In the genomic region with DNA sequence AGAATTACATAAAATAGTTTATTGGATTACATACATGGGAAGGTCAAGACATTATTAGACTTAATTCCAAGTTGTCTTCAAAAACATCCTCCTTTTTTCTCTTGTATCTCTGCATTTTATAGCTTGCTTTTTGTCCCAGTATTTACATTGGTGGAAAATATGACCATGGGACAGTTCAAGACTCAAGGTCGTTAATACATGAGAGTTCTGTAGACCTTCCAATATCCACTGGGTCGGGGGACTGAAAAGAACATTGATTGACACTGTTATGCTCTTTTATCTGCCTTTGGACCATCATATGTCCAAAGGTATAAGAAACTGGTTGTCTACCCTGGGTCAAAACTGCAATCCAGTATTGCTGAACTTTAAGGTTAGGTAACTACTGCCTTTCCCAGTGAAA, we compare ENCODE assay signal across 1 cellular context.
TF ChIP-seq lines count a peak whose summit lies in the region.

No MANE protein-coding gene starts in this region.

TF ChIP-seq in HepG2, 621 proteins besides CTCF, POLR2A, EP300 and RAD21 (continued from another document):
- TF ChIP-seq, protein P1, sequence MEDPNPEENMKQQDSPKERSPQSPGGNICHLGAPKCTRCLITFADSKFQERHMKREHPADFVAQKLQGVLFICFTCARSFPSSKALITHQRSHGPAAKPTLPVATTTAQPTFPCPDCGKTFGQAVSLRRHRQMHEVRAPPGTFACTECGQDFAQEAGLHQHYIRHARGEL (CRISPR knock-in tag; IDR thresholded peaks at IDR 0.05): no peak
- no peak for TF ChIP-seq ZNF253 (CRISPR knock-in tag; IDR thresholded peaks at IDR 0.05; ENCODE audit: borderline replicate concordance)
- TF ChIP-seq, protein P2, sequence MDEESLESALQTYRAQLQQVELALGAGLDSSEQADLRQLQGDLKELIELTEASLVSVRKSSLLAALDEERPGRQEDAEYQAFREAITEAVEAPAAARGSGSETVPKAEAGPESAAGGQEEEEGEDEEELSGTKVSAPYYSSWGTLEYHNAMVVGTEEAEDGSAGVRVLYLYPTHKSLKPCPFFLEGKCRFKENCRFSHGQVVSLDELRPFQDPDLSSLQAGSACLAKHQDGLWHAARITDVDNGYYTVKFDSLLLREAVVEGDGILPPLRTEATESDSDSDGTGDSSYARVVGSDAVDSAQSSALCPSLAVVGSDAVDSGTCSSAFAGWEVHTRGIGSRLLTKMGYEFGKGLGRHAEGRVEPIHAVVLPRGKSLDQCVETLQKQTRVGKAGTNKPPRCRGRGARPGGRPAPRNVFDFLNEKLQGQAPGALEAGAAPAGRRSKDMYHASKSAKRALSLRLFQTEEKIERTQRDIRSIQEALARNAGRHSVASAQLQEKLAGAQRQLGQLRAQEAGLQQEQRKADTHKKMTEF (CRISPR knock-in tag; IDR thresholded peaks at IDR 0.05): 0 out of 2 replicates have a peak, but pooled peaks have one; percentile 1
- TF ChIP-seq NR3C1 (CRISPR knock-in tag; IDR thresholded peaks at IDR 0.05): no peak
- no peak for TF ChIP-seq SIN3A (IDR thresholded peaks at IDR 0.05; ENCODE audit: borderline replicate concordance, low read depth, low read length)
- no peak for TF ChIP-seq PBX3 (CRISPR knock-in tag; IDR thresholded peaks at IDR 0.05; ENCODE audit: borderline replicate concordance)
- no peak for TF ChIP-seq SOX13 (IDR thresholded peaks at IDR 0.05)
- peak in 1 of 2 experiments; percentile 26; a peak in 1 of 4 replicates for TF ChIP-seq SOX13 (CRISPR knock-in tag; conservative IDR thresholded peaks at IDR 0.05 in 1 of 2, IDR thresholded peaks at IDR 0.05 in 1 of 2)
- TF ChIP-seq MAFK (conservative IDR thresholded peaks at IDR 0.05 in 1 of 2, IDR thresholded peaks at IDR 0.05 in 1 of 2; ENCODE audit: low read length in 2 of 2): no peak
- no peak for TF ChIP-seq SCMH1 (CRISPR knock-in tag; IDR thresholded peaks at IDR 0.05; ENCODE audit: borderline replicate concordance)
- no peak for TF ChIP-seq ZFP82 (CRISPR knock-in tag; IDR thresholded peaks at IDR 0.05; ENCODE audit: borderline replicate concordance)
- TF ChIP-seq, protein P3, sequence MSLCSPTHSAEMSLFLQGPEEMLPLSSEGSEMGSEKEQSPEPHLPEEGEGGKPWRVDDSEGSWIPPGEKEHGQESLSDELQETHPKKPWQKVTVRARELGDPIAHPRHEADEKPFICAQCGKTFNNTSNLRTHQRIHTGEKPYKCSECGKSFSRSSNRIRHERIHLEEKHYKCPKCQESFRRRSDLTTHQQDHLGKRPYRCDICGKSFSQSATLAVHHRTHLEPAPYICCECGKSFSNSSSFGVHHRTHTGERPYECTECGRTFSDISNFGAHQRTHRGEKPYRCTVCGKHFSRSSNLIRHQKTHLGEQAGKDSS (CRISPR knock-in tag; IDR thresholded peaks at IDR 0.05; ENCODE audit: borderline replicate concordance, low read depth): no peak
- TF ChIP-seq ZNF615 (CRISPR knock-in tag; IDR thresholded peaks at IDR 0.05; ENCODE audit: borderline replicate concordance): no peak
- no peak; the same call in 1 of the 2 replicates for TF ChIP-seq ZNF792 (CRISPR knock-in tag; IDR thresholded peaks at IDR 0.05)
- TF ChIP-seq HOXA9 (CRISPR knock-in tag; IDR thresholded peaks at IDR 0.05; ENCODE audit: borderline replicate concordance): no peak
